In genomic region chr13:39210961-39211534, GRCh38 we compare ENCODE assay signal across 1 cellular context.
TF ChIP-seq lines count a peak whose summit lies in the region.

No MANE protein-coding gene starts in this region.

TF ChIP-seq in WTC11, 78 proteins besides CTCF, POLR2A, EP300 and RAD21 (continued from another document):
- TF ChIP-seq AR (CRISPR knock-in tag; IDR thresholded peaks at IDR 0.05), result no peak
TF ChIP-seq in WTC11: peak in this region for 0.
